Comparison of ENCODE assay signal across 26 cellular contexts in genomic region chrX:153697924-153698865, GRCh38. TPM values are rescaled to one million over a fixed set of nuclear protein-coding genes. Genes with fewer than 3 reads are reported as not detected.
DNase-seq lines count a peak whose midpoint lies in the region; ATAC-seq and TF ChIP-seq lines count a peak whose summit lies in the region.
"Had no signal": no experiment of that assay in that cellular context is flagged by ENCODE, and none has a peak within 500 bp of the region (broad histone marks: within the 10 kb centered on the region; RNA-seq: fewer than 3 reads in every experiment).

No MANE protein-coding gene starts in this region.

- DNase-seq in activated CD8-positive, alpha-beta T cell treated with anti-CD3 and anti-CD28 coated beads for 36 hours, result no peak
- DNase-seq in activated CD8-positive, alpha-beta T cell treated with anti-CD3 and anti-CD28 coated beads, Interleukin-2, amount 10 ng/mL, durations not matched to agents 7 days and 5 days, result no peak
- no peak for DNase-seq in central memory CD8-positive, alpha-beta T cell (ENCODE audit: low spot score in 2 of 2)
- DNase-seq in psoas muscle, result no peak
- DNase-seq: activated effector memory CD4-positive, alpha-beta T cell treated with anti-CD3 and anti-CD28 coated beads, Interleukin-2, amount 50 U/mL, for 16 hours; brain microvascular endothelial cell; CD8-positive, alpha-beta T cell; DMS79; effector memory CD8-positive, alpha-beta T cell; esophagus squamous epithelium; kidney glomerular epithelial cell; NCI-H1417; NCI-H2107; NCI-H510A; NK-92 treated with Interleukin-12 subunit alpha and Interleukin-12 subunit beta, amount 100 ng/mL, for 24 hours; occipital lobe; stomach; WERI-Rb-1 had no signal

- no peak for ATAC-seq in activated CD8-positive, alpha-beta T cell treated with anti-CD3 and anti-CD28 coated beads for 36 hours
- no peak for ATAC-seq in activated CD8-positive, alpha-beta T cell treated with anti-CD3 and anti-CD28 coated beads, Interleukin-2, amount 10 ng/mL, durations not matched to agents 7 days and 5 days
- ATAC-seq in central memory CD8-positive, alpha-beta T cell (replicated peaks; ENCODE audit: extremely low read depth, poor library complexity, severe bottlenecking), result no peak
- no peak for ATAC-seq in psoas muscle
- ATAC-seq in GM19397 (IDR thresholded peaks at IDR 0.05; ENCODE audit: unreplicated experiment), result no peak
- no peak for ATAC-seq in HG03342 (IDR thresholded peaks at IDR 0.05; ENCODE audit: unreplicated experiment)
- ATAC-seq: CD8-positive, alpha-beta T cell; effector memory CD8-positive, alpha-beta T cell; Panc1; SK-N-SH treated with all-trans-retinoic acid at 6 μM for 48 hours had no signal

- POLR2A ChIA-PET in activated CD8-positive, alpha-beta T cell treated with anti-CD3 and anti-CD28 coated beads for 36 hours (lab: Charles Lee), result no interaction called here
- POLR2A ChIA-PET in activated CD8-positive, alpha-beta T cell treated with anti-CD3 and anti-CD28 coated beads, Interleukin-2, amount 10 ng/mL, durations not matched to agents 7 days and 5 days (lab: Charles Lee), result no interaction called here

- peaks cover 3 to 11% of the 10 kb centered on the region in 2 donors for H3K36me3 ChIP-seq in psoas muscle (ENCODE audit: insufficient read depth in 1 of 2, low read depth in 1 of 2)
- H3K36me3 ChIP-seq: brain microvascular endothelial cell had no signal

- peaks cover 4% of the 10 kb centered on the region for H3K36me3 Mint-ChIP-seq in activated CD8-positive, alpha-beta T cell treated with anti-CD3 and anti-CD28 coated beads for 36 hours (ENCODE audit: low read depth)
- peaks cover 17% of the 10 kb centered on the region for H3K36me3 Mint-ChIP-seq in activated CD8-positive, alpha-beta T cell treated with anti-CD3 and anti-CD28 coated beads, Interleukin-2, amount 10 ng/mL, durations not matched to agents 7 days and 5 days (ENCODE audit: low read depth)
- peaks cover 5% of the 10 kb centered on the region for H3K36me3 Mint-ChIP-seq in central memory CD8-positive, alpha-beta T cell (ENCODE audit: insufficient read depth)
- H3K36me3 Mint-ChIP-seq: IgD-negative memory B cell had no signal

- H3K27me3 Mint-ChIP-seq in activated CD8-positive, alpha-beta T cell treated with anti-CD3 and anti-CD28 coated beads for 36 hours, result no peaks in the 10 kb centered on the region
- no peaks in the 10 kb centered on the region for H3K27me3 Mint-ChIP-seq in activated CD8-positive, alpha-beta T cell treated with anti-CD3 and anti-CD28 coated beads, Interleukin-2, amount 10 ng/mL, durations not matched to agents 7 days and 5 days (ENCODE audit: low read depth)
- no peaks in the 10 kb centered on the region for H3K27me3 Mint-ChIP-seq in central memory CD8-positive, alpha-beta T cell
- H3K27me3 Mint-ChIP-seq: effector memory CD8-positive, alpha-beta T cell had no signal

- no peak for TF ChIP-seq CTCF in activated CD8-positive, alpha-beta T cell treated with anti-CD3 and anti-CD28 coated beads for 36 hours (IDR thresholded peaks at IDR 0.05)
- no peak for TF ChIP-seq CTCF in psoas muscle (IDR thresholded peaks at IDR 0.05)

- H3K9me3 Mint-ChIP-seq in activated CD8-positive, alpha-beta T cell treated with anti-CD3 and anti-CD28 coated beads for 36 hours, result no peaks in the 10 kb centered on the region
- no peaks in the 10 kb centered on the region for H3K9me3 Mint-ChIP-seq in activated CD8-positive, alpha-beta T cell treated with anti-CD3 and anti-CD28 coated beads, Interleukin-2, amount 10 ng/mL, durations not matched to agents 7 days and 5 days (ENCODE audit: insufficient read depth)
- H3K9me3 Mint-ChIP-seq in central memory CD8-positive, alpha-beta T cell, result no peaks in the 10 kb centered on the region
- H3K9me3 Mint-ChIP-seq: CD8-positive, alpha-beta T cell; effector memory CD8-positive, alpha-beta T cell; IgD-negative memory B cell had no signal

- H3K4me3 Mint-ChIP-seq in activated CD8-positive, alpha-beta T cell treated with anti-CD3 and anti-CD28 coated beads for 36 hours, result no peak overlapping the region
- H3K4me3 Mint-ChIP-seq in activated CD8-positive, alpha-beta T cell treated with anti-CD3 and anti-CD28 coated beads, Interleukin-2, amount 10 ng/mL, durations not matched to agents 7 days and 5 days, result no peak overlapping the region
- no peak overlapping the region for H3K4me3 Mint-ChIP-seq in central memory CD8-positive, alpha-beta T cell
- H3K4me3 Mint-ChIP-seq: CD8-positive, alpha-beta T cell; effector memory CD8-positive, alpha-beta T cell had no signal

- H3K4me1 ChIP-seq in psoas muscle, result peaks cover 20% of the 10 kb centered on the region
- H3K4me1 ChIP-seq: HAP-1 had no signal

- intact Hi-C loops in activated CD8-positive, alpha-beta T cell treated with anti-CD3 and anti-CD28 coated beads for 36 hours (cut with micrococcal nuclease), result no loop called here
- intact Hi-C loops in psoas muscle (cut with DNase I), result no loop called here

- H3K4me1 Mint-ChIP-seq in activated CD8-positive, alpha-beta T cell treated with anti-CD3 and anti-CD28 coated beads for 36 hours (ENCODE audit: low read depth), result no peaks in the 10 kb centered on the region
- H3K4me1 Mint-ChIP-seq in activated CD8-positive, alpha-beta T cell treated with anti-CD3 and anti-CD28 coated beads, Interleukin-2, amount 10 ng/mL, durations not matched to agents 7 days and 5 days (ENCODE audit: low read depth), result no peaks in the 10 kb centered on the region
- H3K4me1 Mint-ChIP-seq in central memory CD8-positive, alpha-beta T cell, result no peaks in the 10 kb centered on the region
- H3K4me1 Mint-ChIP-seq: IgD-negative memory B cell had no signal

- no peaks in the 10 kb centered on the region for H3K9me3 ChIP-seq in psoas muscle
- H3K9me3 ChIP-seq: esophagus squamous epithelium, HAP-1, stomach had no signal

- H3K27ac ChIP-seq in psoas muscle, result peak overlapping the region; percentile 90
- H3K27ac ChIP-seq: 22Rv1, brain microvascular endothelial cell, WERI-Rb-1 had no signal

- 67 to 88% (median 70%) methylated on average over 10 to 14 of the region's 16 CpGs for WGBS in psoas muscle, 3 donors

- H3K27me3 ChIP-seq in psoas muscle (ENCODE audit: insufficient read depth in 3 of 3, low read length in 2 of 3), result no peaks in the 10 kb centered on the region
- H3K27me3 ChIP-seq: brain microvascular endothelial cell, esophagus squamous epithelium, stomach had no signal

- CTCF ChIA-PET in activated CD8-positive, alpha-beta T cell treated with anti-CD3 and anti-CD28 coated beads for 36 hours (lab: Charles Lee), result no interaction called here
- CTCF ChIA-PET in activated CD8-positive, alpha-beta T cell treated with anti-CD3 and anti-CD28 coated beads, Interleukin-2, amount 10 ng/mL, durations not matched to agents 7 days and 5 days (lab: Charles Lee), result no interaction called here

- H3K27ac Mint-ChIP-seq in activated CD8-positive, alpha-beta T cell treated with anti-CD3 and anti-CD28 coated beads for 36 hours, result peak overlapping the region; percentile 39
- no peak overlapping the region for H3K27ac Mint-ChIP-seq in activated CD8-positive, alpha-beta T cell treated with anti-CD3 and anti-CD28 coated beads, Interleukin-2, amount 10 ng/mL, durations not matched to agents 7 days and 5 days
- peak overlapping the region; percentile 73 for H3K27ac Mint-ChIP-seq in central memory CD8-positive, alpha-beta T cell (ENCODE audit: low read depth)
- H3K27ac Mint-ChIP-seq: CD8-positive, alpha-beta T cell had no signal

- no peak overlapping the region for H3K4me3 ChIP-seq in psoas muscle
- H3K4me3 ChIP-seq: esophagus squamous epithelium, HAP-1, stomach had no signal

RNA-seq across cellular contexts. Expression of gene SLC6A8, which starts 10.5 kb away (rescaled TPM):
- total RNA-seq in activated CD8-positive, alpha-beta T cell treated with anti-CD3 and anti-CD28 coated beads for 36 hours, result 1 to 10 TPM; 2.5 to 2.7 TPM
- total RNA-seq in activated CD8-positive, alpha-beta T cell treated with anti-CD3 and anti-CD28 coated beads, Interleukin-2, amount 10 ng/mL, durations not matched to agents 7 days and 5 days, result 1 to 10 TPM in 1 of 2 experiments, under 1 TPM in 1; 0.82 to 1.3 TPM
- 100 to 1,000 TPM in 2 of 4 donors, 10 to 100 TPM in 2; 82.2 to 256 (median 117) TPM for total RNA-seq in psoas muscle
- 100 to 1,000 TPM in 2 of 3 donors, 10 to 100 TPM in 1; 84.9 to 209 (median 104) TPM for polyA plus RNA-seq in psoas muscle

RNA-seq across cellular contexts. Expression of gene PNCK, which starts 24.6 kb away (rescaled TPM):
- total RNA-seq in activated CD8-positive, alpha-beta T cell treated with anti-CD3 and anti-CD28 coated beads for 36 hours, result 1 to 10 TPM in 1 of 2 experiments, under 1 TPM in 1; 0.70 to 1.1 TPM
- under 1 TPM; 0.16 to 0.58 TPM for total RNA-seq in activated CD8-positive, alpha-beta T cell treated with anti-CD3 and anti-CD28 coated beads, Interleukin-2, amount 10 ng/mL, durations not matched to agents 7 days and 5 days
- 1 to 10 TPM in 1 of 4 donors, under 1 TPM in 3; 0.79 to 1.9 (median 0.92) TPM for total RNA-seq in psoas muscle
- 1 to 10 TPM in 1 of 3 donors, under 1 TPM in 2; 0.21 to 1.0 (median 0.35) TPM for polyA plus RNA-seq in psoas muscle
- total RNA-seq: MCF 10A had no signal
- polyA plus RNA-seq: IgD-negative memory B cell had no signal

RNA-seq across cellular contexts. Expression of gene BCAP31, which starts 26.0 kb away (rescaled TPM):
- 100 to 1,000 TPM in 1 of 2 experiments, 10 to 100 TPM in 1; 97.6 to 102 TPM for total RNA-seq in activated CD8-positive, alpha-beta T cell treated with anti-CD3 and anti-CD28 coated beads for 36 hours
- 100 to 1,000 TPM; 155 to 158 TPM for total RNA-seq in activated CD8-positive, alpha-beta T cell treated with anti-CD3 and anti-CD28 coated beads, Interleukin-2, amount 10 ng/mL, durations not matched to agents 7 days and 5 days
- 10 to 100 TPM; 65.4 to 71.6 (median 66.0) TPM for total RNA-seq in psoas muscle
- polyA plus RNA-seq in psoas muscle, result 10 to 100 TPM; 63.7 to 97.3 (median 72.1) TPM

RNA-seq across cellular contexts. Expression of gene ABCD1, which starts 26.5 kb away (rescaled TPM):
- total RNA-seq in activated CD8-positive, alpha-beta T cell treated with anti-CD3 and anti-CD28 coated beads for 36 hours, result 1 to 10 TPM; 3.9 to 4.4 TPM
- total RNA-seq in activated CD8-positive, alpha-beta T cell treated with anti-CD3 and anti-CD28 coated beads, Interleukin-2, amount 10 ng/mL, durations not matched to agents 7 days and 5 days, result 10 to 100 TPM; 14.6 to 15.9 TPM
- 10 to 100 TPM; 16.0 to 27.1 (median 20.9) TPM for total RNA-seq in psoas muscle
- polyA plus RNA-seq in psoas muscle, result 10 to 100 TPM; 11.7 to 36.0 (median 15.8) TPM

RNA-seq across cellular contexts. Expression of gene DUSP9, which starts 51.2 kb away (rescaled TPM):
- under 1 TPM in 1 of 2 experiments, not detected in 1; 0.14 TPM for total RNA-seq in activated CD8-positive, alpha-beta T cell treated with anti-CD3 and anti-CD28 coated beads for 36 hours
- not detected for total RNA-seq in activated CD8-positive, alpha-beta T cell treated with anti-CD3 and anti-CD28 coated beads, Interleukin-2, amount 10 ng/mL, durations not matched to agents 7 days and 5 days
- not detected for total RNA-seq in psoas muscle
- polyA plus RNA-seq in psoas muscle, result not detected
- total RNA-seq: CD8-positive, alpha-beta T cell; MCF 10A had no signal
- polyA plus RNA-seq: IgD-negative memory B cell had no signal

Comparison
In these comparisons a context has a peak if more than half of its experiments do, and no peak if none do; other contexts are left out.
1. RNA of gene SLC6A8, which starts 10.5 kb away (total RNA-seq): 82.2 to 256 TPM in psoas muscle; 2.5 to 2.7 TPM in activated CD8-positive, alpha-beta T cell treated with anti-CD3 and anti-CD28 coated beads for 36 hours and 0.82 to 1.3 TPM in activated CD8-positive, alpha-beta T cell treated with anti-CD3 and anti-CD28 coated beads, Interleukin-2, amount 10 ng/mL, durations not matched to agents 7 days and 5 days; every median in the first group is over 10 times any median in the second.